ENCODE assay signal across 8 cellular contexts in the genomic region with DNA sequence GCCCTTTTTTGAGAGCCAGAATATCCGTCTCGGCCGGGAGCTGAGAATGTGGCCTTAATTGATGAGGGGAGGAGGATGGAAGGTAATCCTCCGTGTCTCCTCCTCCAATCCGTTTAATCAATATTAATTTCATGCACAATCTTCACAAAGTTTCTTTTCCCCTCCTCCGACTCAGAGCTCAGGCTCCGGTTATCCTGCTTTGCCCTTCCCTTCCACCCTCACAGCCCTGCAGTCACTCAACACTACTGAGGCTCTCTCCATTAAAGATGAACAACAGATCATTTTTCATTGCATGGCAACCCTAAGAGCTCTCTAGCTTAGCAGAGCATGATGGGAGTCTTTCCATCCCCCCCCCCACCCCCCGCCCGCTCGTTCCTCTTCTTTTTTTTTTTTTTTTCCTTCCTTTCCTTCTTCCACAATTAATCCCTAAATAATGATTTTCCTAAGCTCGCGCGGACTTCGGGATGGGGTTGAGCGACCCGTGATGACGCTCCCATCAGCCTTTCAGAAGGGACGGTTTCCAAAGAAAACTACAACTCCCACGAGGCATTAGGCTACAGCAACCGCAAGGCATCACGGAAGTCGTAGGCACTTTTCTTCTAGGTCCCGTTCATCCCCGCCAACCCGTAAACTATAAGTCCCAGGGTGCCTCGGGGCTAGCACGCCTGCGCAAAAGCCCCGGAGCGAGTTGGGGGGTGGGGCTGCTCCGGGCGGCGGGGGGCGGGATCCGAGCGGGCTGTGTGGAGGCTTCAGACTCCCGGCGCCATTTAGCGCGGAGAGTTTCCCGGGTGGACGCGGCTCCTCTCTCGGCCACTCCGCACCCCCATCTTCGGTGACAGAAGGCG. TPM values are rescaled to one million over a fixed set of nuclear protein-coding genes. Genes with fewer than 3 reads are reported as not detected.
A peak's percentile ranks its signal among the peaks of the same experiment; 100 is the strongest.
DNase-seq lines count a peak whose midpoint lies in the region; ATAC-seq and TF ChIP-seq lines count a peak whose summit lies in the region.

A gene (plus strand): TSS at position 752 of the 845 bp plus-strand sequence. CDS start 987 bp downstream, outside the sequence.

- DNase-seq in GM13976 (ENCODE audit: low spot score) (peak; percentile 95), NCI-H146 treated with DMSO at 0.1 percent for 48 hours (lab: John Stamatoyannopoulos, UW; ENCODE audit: unreplicated experiment) (peak; percentile 99), amniotic epithelial cell (ENCODE audit: low read depth) (peak; percentile 99), left cardiac atrium (peak; percentile 97), posterior vena cava (ENCODE audit: low spot score) (peak; percentile 98), ureter (ENCODE audit: low spot score) (peak; percentile 98)

- in situ Hi-C loops in GM13976 (cut with MboI; ENCODE audit: low sequenced_read_pairs, unreplicated experiment): no loop called here

- ATAC-seq in HG02870 (IDR thresholded peaks at IDR 0.05; ENCODE audit: unreplicated experiment): peak; percentile 55
- ATAC-seq in left cardiac atrium: peak; percentile 92 to 93

- no peak for TF ChIP-seq CTCF in GM13976 (IDR thresholded peaks at IDR 0.05; ENCODE audit: borderline replicate concordance, control extremely low read depth, extremely low read depth, insufficient read depth, missing control alignments)

- intact Hi-C loops in T-helper 1 cell treated with Interleukin-12 subunit alpha and Interleukin-12 subunit beta and Interleukin-4 antibody, amounts not matched to agents 30 ng/mL and 1 ng/mL, for 36 hours (cut with micrococcal nuclease): loop anchor here (1.0 to 10.0 kb wide), 18 partner anchors 9 to 1253 kb away; a partner anchor contains a TSS
- intact Hi-C loops in left cardiac atrium (cut with DNase I) (loop anchor here (1.0 to 10.0 kb wide), 4 partner anchors 53 to 182 kb away; no protein-coding TSS in a partner anchor), posterior vena cava (cut with DNase I) (loop anchor here in 1 of 2 donors (2.0 to 5.0 kb wide), 2 partner anchors 110 to 177 kb away; no protein-coding TSS in a partner anchor)

RNA-seq across cellular contexts. Expression of the gene that starts here (rescaled TPM):
- 182 TPM in 2 replicates for total RNA-seq in T-helper 1 cell treated with Interleukin-12 subunit alpha and Interleukin-12 subunit beta and Interleukin-4 antibody, amounts not matched to agents 30 ng/mL and 1 ng/mL, for 36 hours
- total RNA-seq in left cardiac atrium (100 to 1,000 TPM; 251 to 255 TPM), posterior vena cava (100 to 1,000 TPM; 159 to 199 TPM), ureter (203 TPM)

Comparison
In these comparisons a context has a peak if more than half of its experiments do, and no peak if none do; other contexts are left out.
1. Peak in every context shown above with its lines: DNase-seq and ATAC-seq.